8 cellular contexts compared by ENCODE assay signal in the genomic region with DNA sequence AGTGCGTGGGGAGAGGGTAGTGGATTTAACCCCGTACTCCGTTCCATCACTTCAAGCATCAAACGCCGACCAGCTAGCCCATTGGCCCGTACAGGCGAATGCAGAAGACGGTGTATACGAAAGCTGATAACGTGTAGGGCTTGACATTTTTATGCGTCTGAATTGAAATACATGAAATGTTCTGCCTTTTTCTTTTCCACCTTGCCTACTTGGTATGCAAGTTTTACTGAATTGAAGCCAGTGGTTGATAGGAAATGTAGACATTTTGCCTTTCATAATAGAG. TPM values are rescaled to one million over a fixed set of nuclear protein-coding genes. Genes with fewer than 3 reads are reported as not detected.
DNase-seq lines count a peak whose midpoint lies in the region; ATAC-seq, FAIRE-seq and TF ChIP-seq lines count a peak whose summit lies in the region.

No MANE protein-coding gene starts in this region.

- H3K27me3 Mint-ChIP-seq in activated naive CD4-positive, alpha-beta T cell treated with anti-CD3 and anti-CD28 coated beads, Interleukin-2, amount 50 U/mL, for 24 hours: no peaks in the 10 kb centered on the region

- ATAC-seq in HG02623 (IDR thresholded peaks at IDR 0.05; ENCODE audit: unreplicated experiment): no peak

- peaks cover 6% of the 10 kb centered on the region for H3K36me3 Mint-ChIP-seq in activated naive CD4-positive, alpha-beta T cell treated with anti-CD3 and anti-CD28 coated beads, Interleukin-2, amount 50 U/mL, for 24 hours

- CTCF ChIA-PET in HEK293T (lab: Yijun Ruan, JAX): interaction anchor here (1.3 kb wide), 1 partner anchor 17 kb away, joined by 9 read pairs; no protein-coding TSS in a partner anchor

- H3K4me1 Mint-ChIP-seq in activated naive CD4-positive, alpha-beta T cell treated with anti-CD3 and anti-CD28 coated beads, Interleukin-2, amount 50 U/mL, for 24 hours: peaks cover 47% of the 10 kb centered on the region

- peaks cover 15% of the 10 kb centered on the region; the same call in 1 of the 2 replicates for H3K27me3 ChIP-seq in BLaER1
- H3K27me3 ChIP-seq in thymus (ENCODE audit: control insufficient read depth, insufficient read depth): no peaks in the 10 kb centered on the region

- intact Hi-C loops in kidney (cut with DNase I): no loop called here

- 3% methylated on average over 11 of the region's 11 CpGs for WGBS in thymus

- POLR2A ChIA-PET in HEK293T (lab: Yijun Ruan, JAX): interaction anchor here (0.6 to 2.1 kb wide), 19 partner anchors 10 to 423 kb away, joined by 3 to 14 read pairs (median 3); a partner anchor contains a TSS

- H3K9ac ChIP-seq in BLaER1: peak overlapping the region; percentile 53; the same call in 1 of the 2 replicates
- peak overlapping the region; percentile 2 to 83 for H3K9ac ChIP-seq in kidney (ENCODE audit: low read length in 2 of 2)

- H3K4me3 ChIP-seq in BLaER1 (peak overlapping the region; percentile 84), kidney (ENCODE audit: low read length in 2 of 2) (peak overlapping the region; percentile 37 to 69), thymus (ENCODE audit: low read length) (peak overlapping the region; percentile 71)

- no peak for FAIRE-seq in kidney (lab: Jason Lieb, UNC)

- DNase-seq in HEK293T (ENCODE audit: extremely low spot score): no peak
- DNase-seq in kidney: no peak
- no peak for DNase-seq in 8988T
- no peak for DNase-seq in HK-2 (ENCODE audit: unreplicated experiment)

- H3K9me3 Mint-ChIP-seq in activated naive CD4-positive, alpha-beta T cell treated with anti-CD3 and anti-CD28 coated beads, Interleukin-2, amount 50 U/mL, for 24 hours: no peaks in the 10 kb centered on the region

- H3K9me3 ChIP-seq in BLaER1 (no peaks in the 10 kb centered on the region), kidney (ENCODE audit: control insufficient read depth in 1 of 2, low read length in 2 of 2) (no peaks in the 10 kb centered on the region), thymus (ENCODE audit: control insufficient read depth) (no peaks in the 10 kb centered on the region)

- H4K20me1 ChIP-seq in BLaER1: peaks cover 37% of the 10 kb centered on the region

- peak overlapping the region; percentile 83 for H3K4me2 ChIP-seq in BLaER1

- H3K27ac ChIP-seq in BLaER1: peak overlapping the region; percentile 54
- H3K27ac ChIP-seq in kidney (ENCODE audit: low read depth in 2 of 2, low read length in 2 of 2): peak overlapping the region; percentile 86 to 99
- peak overlapping the region; percentile 99 for H3K27ac ChIP-seq in thymus (ENCODE audit: low read depth)

- peak overlapping the region; percentile 100 for H3K27ac Mint-ChIP-seq in activated naive CD4-positive, alpha-beta T cell treated with anti-CD3 and anti-CD28 coated beads, Interleukin-2, amount 50 U/mL, for 24 hours

- H3K4me3 Mint-ChIP-seq in activated naive CD4-positive, alpha-beta T cell treated with anti-CD3 and anti-CD28 coated beads, Interleukin-2, amount 50 U/mL, for 24 hours: peak overlapping the region; percentile 95

- peaks cover 23% of the 10 kb centered on the region for H3K4me1 ChIP-seq in BLaER1
- peaks cover 3 to 7% of the 10 kb centered on the region in 2 donors for H3K4me1 ChIP-seq in kidney (ENCODE audit: control insufficient read depth in 1 of 2, insufficient read depth in 1 of 2, low read depth in 1 of 2, low read length in 2 of 2)
- peaks cover 9% of the 10 kb centered on the region for H3K4me1 ChIP-seq in thymus (ENCODE audit: control insufficient read depth, insufficient read depth, low read length)

- no peak for TF ChIP-seq CTCF in kidney (IDR thresholded peaks at IDR 0.05; ENCODE audit: borderline replicate concordance, extremely low read depth, insufficient read depth)

- H3K36me3 ChIP-seq in BLaER1 (no peaks in the 10 kb centered on the region), kidney (ENCODE audit: control insufficient read depth in 1 of 2, insufficient read depth in 2 of 2, low read length in 2 of 2) (no peaks in the 10 kb centered on the region), thymus (ENCODE audit: control insufficient read depth, insufficient read depth) (no peaks in the 10 kb centered on the region)

TF ChIP-seq in HEK293T, 16 proteins besides CTCF, POLR2A, EP300 and RAD21:
- TF ChIP-seq L3MBTL2 (conservative IDR thresholded peaks at IDR 0.05): peak; percentile 67; the same call in 1 of the 2 replicates
- no peak for TF ChIP-seq SUZ12 (IDR thresholded peaks at IDR 0.05)
- no peak for TF ChIP-seq FOXM1 (IDR thresholded peaks at IDR 0.05; ENCODE audit: borderline replicate concordance)
- no peak for TF ChIP-seq ZNF384 (IDR thresholded peaks at IDR 0.05)
- TF ChIP-seq TARDBP (IDR thresholded peaks at IDR 0.05): no peak
- TF ChIP-seq, protein P1, sequence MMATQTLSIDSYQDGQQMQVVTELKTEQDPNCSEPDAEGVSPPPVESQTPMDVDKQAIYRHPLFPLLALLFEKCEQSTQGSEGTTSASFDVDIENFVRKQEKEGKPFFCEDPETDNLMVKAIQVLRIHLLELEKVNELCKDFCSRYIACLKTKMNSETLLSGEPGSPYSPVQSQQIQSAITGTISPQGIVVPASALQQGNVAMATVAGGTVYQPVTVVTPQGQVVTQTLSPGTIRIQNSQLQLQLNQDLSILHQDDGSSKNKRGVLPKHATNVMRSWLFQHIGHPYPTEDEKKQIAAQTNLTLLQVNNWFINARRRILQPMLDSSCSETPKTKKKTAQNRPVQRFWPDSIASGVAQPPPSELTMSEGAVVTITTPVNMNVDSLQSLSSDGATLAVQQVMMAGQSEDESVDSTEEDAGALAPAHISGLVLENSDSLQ (IDR thresholded peaks at IDR 0.05): peak; percentile 20; the same call in 1 of the 2 replicates
- TF ChIP-seq NFRKB (IDR thresholded peaks at IDR 0.05): no peak
- TF ChIP-seq BHLHE40 (IDR thresholded peaks at IDR 0.05; ENCODE audit: borderline replicate concordance): no peak
- no peak for TF ChIP-seq ELF4 (IDR thresholded peaks at IDR 0.05)

RNA-seq across cellular contexts. Expression of a gene that starts 0.8 kb away (rescaled TPM):
- total RNA-seq in kidney: 327 TPM
- polyA plus RNA-seq in kidney (ENCODE audit: insufficient read depth, low read depth, low replicate concordance) (55.6 TPM), thymus (57.6 TPM)

RNA-seq across cellular contexts. Expression of a gene that starts 34.0 kb away (rescaled TPM):
- 204 TPM for total RNA-seq in kidney
- polyA plus RNA-seq in kidney (ENCODE audit: insufficient read depth, low read depth, low replicate concordance) (67.1 TPM), thymus (47.0 TPM)
